27 cellular contexts compared by ENCODE assay signal in the genomic region with DNA sequence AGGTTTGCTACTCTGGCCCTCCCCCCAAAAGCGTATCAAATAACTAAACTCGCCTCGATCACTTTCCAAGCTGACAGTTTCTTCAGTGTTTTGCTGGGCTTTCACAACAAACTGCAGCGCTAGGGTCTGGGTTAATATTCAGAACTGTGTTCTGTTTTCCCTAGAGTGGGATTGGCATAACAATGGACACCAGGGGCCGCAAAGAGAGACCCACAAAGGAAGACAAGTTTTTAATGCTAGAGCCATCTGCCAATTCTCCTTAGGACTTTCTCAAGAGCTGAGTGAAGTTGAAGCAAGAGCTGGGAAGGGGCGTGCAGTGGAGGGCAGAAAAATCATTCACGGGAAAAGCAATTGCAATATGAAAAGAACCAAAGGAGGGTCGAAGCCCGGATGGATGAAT. TPM values are rescaled to one million over a fixed set of nuclear protein-coding genes. Genes with fewer than 3 reads are reported as not detected.
DNase-seq lines count a peak whose midpoint lies in the region; ATAC-seq and TF ChIP-seq lines count a peak whose summit lies in the region.
"Had no signal": no experiment of that assay in that cellular context is flagged by ENCODE, and none has a peak within 500 bp of the region (broad histone marks: within the 10 kb centered on the region; RNA-seq: fewer than 3 reads in every experiment).

No MANE protein-coding gene starts in this region.

- H3K27me3 Mint-ChIP-seq in osteocyte (ENCODE audit: unreplicated experiment): no peaks in the 10 kb centered on the region
- H3K27me3 Mint-ChIP-seq in stimulated activated naive B cell treated with anti-CD40 and anti-IgM and Interleukin-4, amounts not matched to agents 10 μg/mL and 1 μg/mL and 100 μg/mL, for 72 hours: peaks cover 11 to 16% of the 10 kb centered on the region in 2 donors

- H3K27ac Mint-ChIP-seq in osteocyte (ENCODE audit: unreplicated experiment): peak overlapping the region; percentile 66
- no peak overlapping the region for H3K27ac Mint-ChIP-seq in stimulated activated naive B cell treated with anti-CD40 and anti-IgM and Interleukin-4, amounts not matched to agents 10 μg/mL and 1 μg/mL and 100 μg/mL, for 72 hours
- H3K27ac Mint-ChIP-seq: activated CD4-positive, alpha-beta T cell treated with anti-CD3 and anti-CD28 coated beads, Interleukin-2, amount 10 ng/mL, durations not matched to agents 24 days and 14 days; IgD-negative memory B cell had no signal

- H3K27me3 ChIP-seq in H7 (ENCODE audit: control insufficient read depth, insufficient read depth, low read length) (no peaks in the 10 kb centered on the region), RWPE2 (ENCODE audit: insufficient read depth, poor library complexity, severe bottlenecking) (no peaks in the 10 kb centered on the region), iPS-15b (ENCODE audit: control insufficient read depth, insufficient read depth, low read length) (no peaks in the 10 kb centered on the region)
- H3K27me3 ChIP-seq: BE2C, brain microvascular endothelial cell, neutrophil, Peyer's patch, testis, uterus had no signal

- no peak overlapping the region for H3K4me3 ChIP-seq in H7 (ENCODE audit: insufficient read depth, low read depth, low read length)
- no peak overlapping the region for H3K4me3 ChIP-seq in RWPE2 (ENCODE audit: severe bottlenecking)
- peak overlapping the region; percentile 16 for H3K4me3 ChIP-seq in iPS-15b (ENCODE audit: low read depth, low read length)
- H3K4me3 ChIP-seq: lung, Peyer's patch, testis, uterus had no signal

- no peak overlapping the region for H3K9ac ChIP-seq in iPS-15b (ENCODE audit: low read depth, low read length)

- H3K9me3 ChIP-seq in RWPE2 (ENCODE audit: severe bottlenecking) (no peaks in the 10 kb centered on the region), iPS-15b (ENCODE audit: control insufficient read depth, insufficient read depth, low read length) (no peaks in the 10 kb centered on the region)
- H3K9me3 ChIP-seq: BE2C, neutrophil, Peyer's patch, testis, uterus had no signal

- peaks cover 22% of the 10 kb centered on the region for H3K4me1 Mint-ChIP-seq in osteocyte (ENCODE audit: unreplicated experiment)
- no peaks in the 10 kb centered on the region for H3K4me1 Mint-ChIP-seq in stimulated activated naive B cell treated with anti-CD40 and anti-IgM and Interleukin-4, amounts not matched to agents 10 μg/mL and 1 μg/mL and 100 μg/mL, for 72 hours
- H3K4me1 Mint-ChIP-seq: IgD-negative memory B cell had no signal

- DNase-seq in H7: peak; percentile 52
- DNase-seq in RWPE2 (ENCODE audit: low spot score): peak; percentile 29
- DNase-seq in osteocyte (ENCODE audit: extremely low spot score, unreplicated experiment): no peak
- no peak for DNase-seq in stimulated activated naive B cell treated with anti-CD40 and anti-IgM and Interleukin-4, amounts not matched to agents 10 μg/mL and 1 μg/mL and 100 μg/mL, for 72 hours
- no peak for DNase-seq in NCI-H2171 treated with DMSO at 0.1 percent for 48 hours (lab: John Stamatoyannopoulos, UW)
- DNase-seq in sciatic nerve (ENCODE audit: low spot score): no peak
- DNase-seq in hepatic stellate cell (ENCODE audit: low spot score): no peak
- DNase-seq: activated CD4-positive, alpha-beta T cell treated with anti-CD3 and anti-CD28 coated beads, Interleukin-2, amount 10 ng/mL, durations not matched to agents 24 days and 14 days; activated naive CD4-positive, alpha-beta T cell; activated T-cell treated with anti-CD3 and anti-CD28 coated beads, Interleukin-2, amount 50 U/mL, for 4 hours; BE2C; brain microvascular endothelial cell; DMS53; GDM1; NCI-H1694; NCI-H526; Peyer's patch; stimulated activated naive CD8-positive, alpha-beta T cell treated with anti-CD3 and anti-CD28 coated beads, Interleukin-15, Interleukin-2, amounts not matched to agents 100 U/mL and 50 U/mL, for 24 hours; SW 1271; T-helper 9 cell; testis; uterus; WERI-Rb-1 had no signal

- TF ChIP-seq CTCF in RWPE2 (IDR thresholded peaks at IDR 0.05; ENCODE audit: poor library complexity, severe bottlenecking): no peak
- peak; percentile 8 for TF ChIP-seq CTCF in osteocyte (IDR thresholded peaks at IDR 0.05)

- no peaks in the 10 kb centered on the region for H3K36me3 ChIP-seq in H7 (replicated peaks; ENCODE audit: control insufficient read depth, insufficient read depth, low read length)
- H3K36me3 ChIP-seq in RWPE2 (ENCODE audit: low read depth): no peaks in the 10 kb centered on the region
- H3K36me3 ChIP-seq in iPS-15b (ENCODE audit: control insufficient read depth, insufficient read depth, low read length): peaks cover 3% of the 10 kb centered on the region
- H3K36me3 ChIP-seq: BE2C, brain microvascular endothelial cell, neutrophil, uterus had no signal

- intact Hi-C loops in sciatic nerve (cut with DNase I): no loop called here

- H3K4me3 Mint-ChIP-seq in osteocyte (ENCODE audit: unreplicated experiment): peak overlapping the region; percentile 19
- no peak overlapping the region for H3K4me3 Mint-ChIP-seq in stimulated activated naive B cell treated with anti-CD40 and anti-IgM and Interleukin-4, amounts not matched to agents 10 μg/mL and 1 μg/mL and 100 μg/mL, for 72 hours
- H3K4me3 Mint-ChIP-seq: activated CD4-positive, alpha-beta T cell treated with anti-CD3 and anti-CD28 coated beads, Interleukin-2, amount 10 ng/mL, durations not matched to agents 24 days and 14 days; activated T-cell treated with anti-CD3 and anti-CD28 coated beads, Interleukin-2, amount 50 U/mL, for 4 hours; IgD-negative memory B cell had no signal

- H3K9me3 Mint-ChIP-seq in osteocyte (ENCODE audit: unreplicated experiment): no peaks in the 10 kb centered on the region
- H3K9me3 Mint-ChIP-seq in stimulated activated naive B cell treated with anti-CD40 and anti-IgM and Interleukin-4, amounts not matched to agents 10 μg/mL and 1 μg/mL and 100 μg/mL, for 72 hours: no peaks in the 10 kb centered on the region
- H3K9me3 Mint-ChIP-seq: activated CD4-positive, alpha-beta T cell treated with anti-CD3 and anti-CD28 coated beads, Interleukin-2, amount 10 ng/mL, durations not matched to agents 24 days and 14 days; activated T-cell treated with anti-CD3 and anti-CD28 coated beads, Interleukin-2, amount 50 U/mL, for 4 hours; IgD-negative memory B cell had no signal

- ATAC-seq in RWPE2 (ENCODE audit: low read depth) (no peak), sciatic nerve (no peak)
- no peak for ATAC-seq in stimulated activated naive B cell treated with anti-CD40 and anti-IgM and Interleukin-4, amounts not matched to agents 10 μg/mL and 1 μg/mL and 100 μg/mL, for 72 hours (replicated peaks)
- ATAC-seq: activated T-cell treated with anti-CD3 and anti-CD28 coated beads, Interleukin-2, amount 50 U/mL, for 4 hours; stimulated activated naive CD8-positive, alpha-beta T cell treated with anti-CD3 and anti-CD28 coated beads, Interleukin-15, Interleukin-2, amounts not matched to agents 100 U/mL and 50 U/mL, for 24 hours had no signal

- peaks cover 28% of the 10 kb centered on the region for H3K36me3 Mint-ChIP-seq in osteocyte (ENCODE audit: unreplicated experiment)
- H3K36me3 Mint-ChIP-seq in stimulated activated naive B cell treated with anti-CD40 and anti-IgM and Interleukin-4, amounts not matched to agents 10 μg/mL and 1 μg/mL and 100 μg/mL, for 72 hours: no peaks in the 10 kb centered on the region
- H3K36me3 Mint-ChIP-seq: IgD-negative memory B cell had no signal

- no peaks in the 10 kb centered on the region for H3K4me1 ChIP-seq in RWPE2 (ENCODE audit: insufficient read depth, poor library complexity, severe bottlenecking)
- H3K4me1 ChIP-seq in iPS-15b (ENCODE audit: control insufficient read depth, insufficient read depth, low read length): peaks cover 26% of the 10 kb centered on the region
- H3K4me1 ChIP-seq: BE2C, Peyer's patch, uterus had no signal

- H3K27ac ChIP-seq in RWPE2 (ENCODE audit: poor library complexity, severe bottlenecking): no peak overlapping the region
- H3K27ac ChIP-seq: brain microvascular endothelial cell, neutrophil, Peyer's patch, testis, uterus, WERI-Rb-1 had no signal

RNA-seq across cellular contexts. Expression of a gene that starts 57.7 kb away (rescaled TPM):
- 1.6 and 2.1 TPM in 2 replicates for total RNA-seq in H7 (2014; rRNA removed; shearing (Covaris generic))
- 58.4 and 65.3 TPM in 2 replicates for total RNA-seq in osteocyte
- total RNA-seq in sciatic nerve: 42.8 TPM

Comparison
In these comparisons a context has a peak if more than half of its experiments do, and no peak if none do; other contexts are left out.
1. DNase-seq: peak in H7 (single experiment) and RWPE2 (single experiment); none in osteocyte (single experiment), stimulated activated naive B cell treated with anti-CD40 and anti-IgM and Interleukin-4, amounts not matched to agents 10 μg/mL and 1 μg/mL and 100 μg/mL, for 72 hours (single experiment), NCI-H2171 treated with DMSO at 0.1 percent for 48 hours (single experiment), sciatic nerve (single experiment) and hepatic stellate cell (single experiment).
2. RNA of a gene that starts 57.7 kb away (total RNA-seq): 58.4 to 65.3 TPM in osteocyte and 42.8 TPM in sciatic nerve (single experiment); 1.6 to 2.1 TPM in H7; every median in the first group is over 10 times any median in the second.